In genomic region chr5:155472780-155473179, GRCh38 we compare ENCODE assay signal across 7 cellular contexts.
"Had no signal": no experiment of that assay in that cellular context is flagged by ENCODE, and none has a peak within 500 bp of the region (broad histone marks: within the 10 kb centered on the region; RNA-seq: fewer than 3 reads in every experiment).

No MANE protein-coding gene starts in this region.

- H3K4me2 ChIP-seq: GM23338 had no signal

- H3K4me3 ChIP-seq: GM23338 had no signal

- ATAC-seq: GM23338 had no signal

- FAIRE-seq: H1, H54, HTR-8/SVneo had no signal

- DNase-seq: H9, HCEC 1CT, KG1 had no signal

- H2AFZ ChIP-seq: GM23338 had no signal
